21 cellular contexts compared by ENCODE assay signal in genomic region chr3:26438325-26438940, GRCh38.
DNase-seq lines count a peak whose midpoint lies in the region; TF ChIP-seq lines count a peak whose summit lies in the region.
"Had no signal": no experiment of that assay in that cellular context is flagged by ENCODE, and none has a peak within 500 bp of the region (broad histone marks: within the 10 kb centered on the region; RNA-seq: fewer than 3 reads in every experiment).

No MANE protein-coding gene starts in this region.

- no peak overlapping the region for H3K4ac ChIP-seq in mesendoderm (ENCODE audit: low read depth, low read length)

- H3K36me3 ChIP-seq in endodermal cell (ENCODE audit: control insufficient read depth, insufficient read depth, low read length) (no peaks in the 10 kb centered on the region), mesendoderm (ENCODE audit: control insufficient read depth, insufficient read depth, low read length) (no peaks in the 10 kb centered on the region), OCI-LY7 (ENCODE audit: insufficient read depth, low read length) (no peaks in the 10 kb centered on the region)
- H3K36me3 ChIP-seq: BLaER1 treated with 17β-estradiol and CSF1 and Interleukin-3, amounts not matched to agents 10 nM and 100 nM; heart left ventricle; MG63; tibial nerve had no signal

- H3K27me3 ChIP-seq in endodermal cell (ENCODE audit: control insufficient read depth, insufficient read depth, low read length, poor library complexity, severe bottlenecking) (no peaks in the 10 kb centered on the region), mesendoderm (ENCODE audit: insufficient read depth, low read length, poor library complexity) (no peaks in the 10 kb centered on the region)
- H3K27me3 ChIP-seq: BLaER1 treated with 17β-estradiol and CSF1 and Interleukin-3, amounts not matched to agents 10 nM and 100 nM; heart left ventricle; MG63; tibial nerve had no signal

- no peaks in the 10 kb centered on the region for H3K79me1 ChIP-seq in mesendoderm (ENCODE audit: low read length)

- no peak overlapping the region for H3K23ac ChIP-seq in mesendoderm (ENCODE audit: low read length)

- no peak overlapping the region for H4K8ac ChIP-seq in mesendoderm (ENCODE audit: low read depth, low read length)

- H3K9me2 ChIP-seq in OCI-LY7 (ENCODE audit: insufficient read depth, low read length): no peaks in the 10 kb centered on the region

- no peaks in the 10 kb centered on the region for H3K36me3 Mint-ChIP-seq in endodermal cell (ENCODE audit: low read depth)
- H3K36me3 Mint-ChIP-seq: activated CD4-positive, alpha-beta memory T cell treated with anti-CD3 and anti-CD28 coated beads for 36 hours had no signal

- peak overlapping the region; percentile 78 for H3K27ac ChIP-seq in 22Rv1
- H3K27ac ChIP-seq in endodermal cell (ENCODE audit: low read depth, low read length): no peak overlapping the region
- H3K27ac ChIP-seq in mesendoderm (ENCODE audit: low read depth, low read length): no peak overlapping the region
- no peak overlapping the region for H3K27ac ChIP-seq in OCI-LY7 (ENCODE audit: low read depth, low read length, poor library complexity, severe bottlenecking)
- H3K27ac ChIP-seq: BLaER1 treated with 17β-estradiol and CSF1 and Interleukin-3, amounts not matched to agents 10 nM and 100 nM; heart left ventricle; HL-60; tibial nerve had no signal

- H3K4me1 ChIP-seq in endodermal cell (ENCODE audit: control insufficient read depth, insufficient read depth, low read length) (no peaks in the 10 kb centered on the region), mesendoderm (ENCODE audit: control insufficient read depth, low read depth, low read length) (no peaks in the 10 kb centered on the region), OCI-LY7 (ENCODE audit: insufficient read depth, low read length, poor library complexity, severe bottlenecking) (no peaks in the 10 kb centered on the region)
- H3K4me1 ChIP-seq: BLaER1 treated with 17β-estradiol and CSF1 and Interleukin-3, amounts not matched to agents 10 nM and 100 nM; Caco-2; heart left ventricle; tibial nerve had no signal

- H4K20me1 ChIP-seq in OCI-LY7 (ENCODE audit: insufficient read depth, low read length): no peaks in the 10 kb centered on the region
- H4K20me1 ChIP-seq: BLaER1 treated with 17β-estradiol and CSF1 and Interleukin-3, amounts not matched to agents 10 nM and 100 nM had no signal

- BruUV-seq in OCI-LY7 (replicated peaks; lab: Mats Ljungman, UMichigan): no TSS peak

- no peak overlapping the region for H4K5ac ChIP-seq in mesendoderm (ENCODE audit: low read length)

- H3K4me3 ChIP-seq in endodermal cell (ENCODE audit: low read length) (no peak overlapping the region), mesendoderm (ENCODE audit: low read length) (no peak overlapping the region), OCI-LY7 (ENCODE audit: low read depth, low read length, poor library complexity, severe bottlenecking) (no peak overlapping the region)
- H3K4me3 ChIP-seq: BLaER1 treated with 17β-estradiol and CSF1 and Interleukin-3, amounts not matched to agents 10 nM and 100 nM; heart left ventricle; MG63; tibial nerve had no signal

- peaks cover 4% of the 10 kb centered on the region for H3K9me3 Mint-ChIP-seq in endodermal cell
- H3K9me3 Mint-ChIP-seq: activated CD4-positive, alpha-beta memory T cell treated with anti-CD3 and anti-CD28 coated beads for 36 hours had no signal

- H3K4me3 Mint-ChIP-seq in endodermal cell: no peak overlapping the region
- H3K4me3 Mint-ChIP-seq: activated CD4-positive, alpha-beta memory T cell treated with anti-CD3 and anti-CD28 coated beads for 36 hours; stimulated activated naive CD8-positive, alpha-beta T cell treated with anti-CD3 and anti-CD28 coated beads, Interleukin-15, Interleukin-2, amounts not matched to agents 100 ng/mL and 50 ng/mL, for 24 hours had no signal

- no peaks in the 10 kb centered on the region for H3K9me3 ChIP-seq in endodermal cell (ENCODE audit: control insufficient read depth, low read length)
- H3K9me3 ChIP-seq in OCI-LY7 (ENCODE audit: low read length): no peaks in the 10 kb centered on the region
- H3K9me3 ChIP-seq: Caco-2, MG63 had no signal

- CTCF ChIA-PET in OCI-LY7 (lab: Charles Lee; ENCODE audit: unreplicated experiment): no interaction called here

- TF ChIP-seq CTCF in 22Rv1 (IDR thresholded peaks at IDR 0.05) (no peak), endodermal cell (conservative IDR thresholded peaks at IDR 0.05) (no peak), OCI-LY7 (conservative IDR thresholded peaks at IDR 0.05; ENCODE audit: low read length) (no peak)

- no peak overlapping the region for H2AFZ ChIP-seq in OCI-LY7 (ENCODE audit: low read length)

- POLR2A ChIA-PET in OCI-LY7 (lab: Charles Lee): interaction anchor here (0.6 kb wide), 1 partner anchor 100 kb away, joined by 3 read pairs; no protein-coding TSS in a partner anchor

- no peak overlapping the region for H2BK120ac ChIP-seq in mesendoderm (ENCODE audit: low read depth, low read length)

- H3K4me2 ChIP-seq in mesendoderm (ENCODE audit: low read length) (no peak overlapping the region), OCI-LY7 (ENCODE audit: low read length) (no peak overlapping the region)
- H3K4me2 ChIP-seq: BLaER1 treated with 17β-estradiol and CSF1 and Interleukin-3, amounts not matched to agents 10 nM and 100 nM had no signal

- H2BK15ac ChIP-seq in mesendoderm (replicated peaks; ENCODE audit: low read depth): no peak overlapping the region

- no peaks in the 10 kb centered on the region for H3K79me2 ChIP-seq in mesendoderm (ENCODE audit: control insufficient read depth, insufficient read depth, low read length)
- no peaks in the 10 kb centered on the region for H3K79me2 ChIP-seq in OCI-LY7 (ENCODE audit: insufficient read depth, low read depth, low read length)

- H2AK5ac ChIP-seq in mesendoderm (ENCODE audit: low read length): no peak overlapping the region

- no peak overlapping the region for H2BK5ac ChIP-seq in mesendoderm (ENCODE audit: low read length)

- H3K9ac ChIP-seq in endodermal cell (ENCODE audit: extremely low read depth, low read length, poor library complexity, severe bottlenecking) (no peak overlapping the region), mesendoderm (ENCODE audit: low read length) (no peak overlapping the region)
- H3K9ac ChIP-seq: BLaER1 treated with 17β-estradiol and CSF1 and Interleukin-3, amounts not matched to agents 10 nM and 100 nM had no signal

- WGBS in endodermal cell (ENCODE audit: insufficient coverage in 1 of 2, insufficient read length in 1 of 2), 2 experiments: 80 to 92% methylated on average over 1 to 4 of the region's 4 CpGs
- no CpG with 5 or more reads among the region's 4 CpGs for WGBS in mesendoderm (ENCODE audit: extremely low coverage, insufficient coverage, low lambda C conversion rate)

- no peak overlapping the region for H3K56ac ChIP-seq in mesendoderm (ENCODE audit: low read length)

- H3K27ac Mint-ChIP-seq in endodermal cell: peak overlapping the region; percentile 9
- H3K27ac Mint-ChIP-seq: activated CD4-positive, alpha-beta memory T cell treated with anti-CD3 and anti-CD28 coated beads for 36 hours; stimulated activated naive CD8-positive, alpha-beta T cell treated with anti-CD3 and anti-CD28 coated beads, Interleukin-15, Interleukin-2, amounts not matched to agents 100 ng/mL and 50 ng/mL, for 24 hours had no signal

- peaks cover 4% of the 10 kb centered on the region for H3K4me1 Mint-ChIP-seq in endodermal cell

- intact Hi-C loops in OCI-LY7 (cut with micrococcal nuclease; ENCODE audit: unreplicated experiment): no loop called here

- peak; percentile 39 for DNase-seq in NOMO-1 treated with DMSO at 0.1 percent for 48 hours (lab: John Stamatoyannopoulos, UW; ENCODE audit: unreplicated experiment)
- no peak for DNase-seq in endodermal cell
- peak; percentile 3 for DNase-seq in mesendoderm
- DNase-seq in stimulated activated CD4-positive, alpha-beta T cell treated with anti-CD3 and anti-CD28 coated beads, Interleukin-1b, Interleukin-23, amount 100 ng/mL, for 48 hours: no peak
- DNase-seq in NCI-H1930 (lab: John Stamatoyannopoulos, UW): no peak
- DNase-seq in UCSD-AML1 (lab: John Stamatoyannopoulos, UW; ENCODE audit: unreplicated experiment): no peak
- no peak for DNase-seq in OCI-LY7 (ENCODE audit: low spot score)
- DNase-seq: activated CD4-positive, alpha-beta memory T cell treated with anti-CD3 and anti-CD28 coated beads for 36 hours; activated CD4-positive, CD25-positive, alpha-beta regulatory T cell; activated effector memory CD4-positive, alpha-beta T cell treated with anti-CD3 and anti-CD28 coated beads, Interleukin-2, amount 50 U/mL, for 16 hours; Caco-2; heart left ventricle; NCI-H1436 treated with DMSO at 0.1 percent for 48 hours; NCI-H2227 treated with DMSO at 0.1 percent for 48 hours; stimulated activated CD4-positive, alpha-beta T cell treated with anti-CD3 and anti-CD28 coated beads, Interleukin-4, amount 100 ng/mL, for 4 hours had no signal

- H3K18ac ChIP-seq in mesendoderm (ENCODE audit: low read length): no peak overlapping the region

- H3K27me3 Mint-ChIP-seq in endodermal cell (ENCODE audit: insufficient read depth): no peaks in the 10 kb centered on the region
- H3K27me3 Mint-ChIP-seq: activated CD4-positive, alpha-beta memory T cell treated with anti-CD3 and anti-CD28 coated beads for 36 hours; stimulated activated naive CD8-positive, alpha-beta T cell treated with anti-CD3 and anti-CD28 coated beads, Interleukin-15, Interleukin-2, amounts not matched to agents 100 ng/mL and 50 ng/mL, for 24 hours had no signal

Comparison
In these comparisons a context has a peak if more than half of its experiments do, and no peak if none do; other contexts are left out.
1. DNase-seq: peak in NOMO-1 treated with DMSO at 0.1 percent for 48 hours (single experiment) and mesendoderm (single experiment); none in endodermal cell (single experiment), stimulated activated CD4-positive, alpha-beta T cell treated with anti-CD3 and anti-CD28 coated beads, Interleukin-1b, Interleukin-23, amount 100 ng/mL, for 48 hours (single experiment), NCI-H1930 (0 of 2), UCSD-AML1 (single experiment) and OCI-LY7 (single experiment).